ENCODE assay signal across 17 cellular contexts in genomic region chr6:31567531-31568370, GRCh38. TPM values are rescaled to one million over a fixed set of nuclear protein-coding genes. Genes with fewer than 3 reads are reported as not detected.
A peak's percentile ranks its signal among the peaks of the same experiment; 100 is the strongest.
DNase-seq lines count a peak whose midpoint lies in the region; ATAC-seq and TF ChIP-seq lines count a peak whose summit lies in the region.
"Had no signal": no experiment of that assay in that cellular context is flagged by ENCODE, and none has a peak within 500 bp of the region (broad histone marks: within the 10 kb centered on the region; RNA-seq: fewer than 3 reads in every experiment).

No MANE protein-coding gene starts in this region.

- DNase-seq in activated CD4-positive, alpha-beta T cell treated with anti-CD3 and anti-CD28 coated beads, Interleukin-2, amount 10 ng/mL, durations not matched to agents 7 days and 5 days: peak; percentile 27
- DNase-seq in activated CD4-positive, alpha-beta T cell treated with anti-CD3 and anti-CD28 coated beads, Interleukin-2, amount 50 U/mL, for 4 hours: no peak
- DNase-seq in RPMI8226: peak; percentile 10
- DNase-seq in chondrocyte (ENCODE audit: low spot score): peak; percentile 75
- DNase-seq in stimulated activated CD8-positive, alpha-beta memory T cell treated with anti-CD3 and anti-CD28 coated beads, Interleukin-4, amount 100 ng/mL, for 48 hours: peak; percentile 60
- DNase-seq in Right ventricle myocardium superior: no peak
- DNase-seq in endothelial cell (ENCODE audit: low spot score): no peak
- DNase-seq in effector CD4-positive, alpha-beta T cell: no peak
- DNase-seq: ACHN; activated CD4-positive, alpha-beta T cell treated with anti-CD3 and anti-CD28 coated beads, Interleukin-2, amount 50 U/mL, for 1 hour; heart right ventricle; NCI-H1417 treated with DMSO at 0.1 percent for 48 hours; tibial artery had no signal

- CTCF ChIA-PET in activated CD4-positive, alpha-beta T cell treated with anti-CD3 and anti-CD28 coated beads, Interleukin-2, amount 10 ng/mL, durations not matched to agents 7 days and 5 days (lab: Charles Lee): interaction anchor here (0.7 to 6.7 kb wide), 9 partner anchors 10 to 93 kb away, joined by 3 to 60 read pairs (median 9); partner anchors contain the start of genes C6orf47, LST1, LTB and NCR3

- H3K9me3 Mint-ChIP-seq in activated CD4-positive, alpha-beta T cell treated with anti-CD3 and anti-CD28 coated beads, Interleukin-2, amount 10 ng/mL, durations not matched to agents 7 days and 5 days: no peaks in the 10 kb centered on the region
- H3K9me3 Mint-ChIP-seq in chondrocyte (ENCODE audit: low read depth): no peaks in the 10 kb centered on the region
- no peaks in the 10 kb centered on the region for H3K9me3 Mint-ChIP-seq in endothelial cell (ENCODE audit: unreplicated experiment)

- POLR2A ChIA-PET in activated CD4-positive, alpha-beta T cell treated with anti-CD3 and anti-CD28 coated beads, Interleukin-2, amount 10 ng/mL, durations not matched to agents 7 days and 5 days (lab: Charles Lee): interaction anchor here (0.5 to 1.9 kb wide), 4 partner anchors 8 to 370 kb away, joined by 3 to 4 read pairs (median 4); partner anchors contain the start of gene LTB

- H3K27me3 Mint-ChIP-seq in activated CD4-positive, alpha-beta T cell treated with anti-CD3 and anti-CD28 coated beads, Interleukin-2, amount 10 ng/mL, durations not matched to agents 7 days and 5 days: peaks cover 27% of the 10 kb centered on the region
- peaks cover 2% of the 10 kb centered on the region for H3K27me3 Mint-ChIP-seq in chondrocyte (ENCODE audit: low read depth)
- H3K27me3 Mint-ChIP-seq in endothelial cell (ENCODE audit: unreplicated experiment): peaks cover 11% of the 10 kb centered on the region

- ATAC-seq in Right ventricle myocardium superior (ENCODE audit: poor library complexity): no peak

- no peak for TF ChIP-seq CTCF in chondrocyte (IDR thresholded peaks at IDR 0.05)
- TF ChIP-seq CTCF in endothelial cell (IDR thresholded peaks at IDR 0.05; ENCODE audit: unreplicated experiment): no peak

- peaks cover 25% of the 10 kb centered on the region for H3K36me3 Mint-ChIP-seq in activated CD4-positive, alpha-beta T cell treated with anti-CD3 and anti-CD28 coated beads, Interleukin-2, amount 10 ng/mL, durations not matched to agents 7 days and 5 days (ENCODE audit: low read depth)
- H3K36me3 Mint-ChIP-seq in chondrocyte (ENCODE audit: low read depth) (no peaks in the 10 kb centered on the region), endothelial cell (ENCODE audit: low read depth, unreplicated experiment) (no peaks in the 10 kb centered on the region)

- peak overlapping the region; percentile 75 for H3K27ac Mint-ChIP-seq in activated CD4-positive, alpha-beta T cell treated with anti-CD3 and anti-CD28 coated beads, Interleukin-2, amount 10 ng/mL, durations not matched to agents 7 days and 5 days
- H3K27ac Mint-ChIP-seq in chondrocyte (ENCODE audit: unreplicated experiment) (no peak overlapping the region), endothelial cell (ENCODE audit: unreplicated experiment) (no peak overlapping the region)

- intact Hi-C loops in Right ventricle myocardium superior (cut with DNase I): no loop called here

- H3K4me3 Mint-ChIP-seq in activated CD4-positive, alpha-beta T cell treated with anti-CD3 and anti-CD28 coated beads, Interleukin-2, amount 10 ng/mL, durations not matched to agents 7 days and 5 days: peak overlapping the region; percentile 3
- H3K4me3 Mint-ChIP-seq in chondrocyte (ENCODE audit: unreplicated experiment): no peak overlapping the region
- H3K4me3 Mint-ChIP-seq in endothelial cell (ENCODE audit: unreplicated experiment): no peak overlapping the region

- H3K4me1 Mint-ChIP-seq in activated CD4-positive, alpha-beta T cell treated with anti-CD3 and anti-CD28 coated beads, Interleukin-2, amount 10 ng/mL, durations not matched to agents 7 days and 5 days: peaks cover 71% of the 10 kb centered on the region
- H3K4me1 Mint-ChIP-seq in chondrocyte (ENCODE audit: low read depth): peaks cover 5% of the 10 kb centered on the region
- H3K4me1 Mint-ChIP-seq in endothelial cell (ENCODE audit: unreplicated experiment): peaks cover 3% of the 10 kb centered on the region

RNA-seq across cellular contexts. Expression of gene LTA, which starts 4.3 kb away (rescaled TPM):
- 10 to 100 TPM; 20.9 to 27.0 TPM for total RNA-seq in activated CD4-positive, alpha-beta T cell treated with anti-CD3 and anti-CD28 coated beads, Interleukin-2, amount 10 ng/mL, durations not matched to agents 7 days and 5 days
- total RNA-seq in chondrocyte (not detected in 3 replicates), Right ventricle myocardium superior (not detected), endothelial cell (ENCODE audit: unreplicated experiment) (not detected)
- total RNA-seq: astrocyte, mesenteric fat pad, SK-MEL-5 had no signal

RNA-seq across cellular contexts. Expression of gene TNF, which starts 7.6 kb away (rescaled TPM):
- 10 to 100 TPM; 46.5 to 47.1 TPM for total RNA-seq in activated CD4-positive, alpha-beta T cell treated with anti-CD3 and anti-CD28 coated beads, Interleukin-2, amount 10 ng/mL, durations not matched to agents 7 days and 5 days
- total RNA-seq in chondrocyte (not detected in 3 replicates), Right ventricle myocardium superior (0.59 TPM), endothelial cell (ENCODE audit: unreplicated experiment) (not detected)
- total RNA-seq: endothelial cell of umbilical vein, SK-MEL-5 had no signal

RNA-seq across cellular contexts. Expression of gene LTB, which starts 14.5 kb away (rescaled TPM):
- total RNA-seq in activated CD4-positive, alpha-beta T cell treated with anti-CD3 and anti-CD28 coated beads, Interleukin-2, amount 10 ng/mL, durations not matched to agents 7 days and 5 days: 100 to 1,000 TPM; 585 to 747 TPM
- total RNA-seq in chondrocyte: not detected in 3 replicates
- total RNA-seq in Right ventricle myocardium superior: not detected
- not detected for total RNA-seq in endothelial cell (ENCODE audit: unreplicated experiment)
- total RNA-seq: SK-MEL-5 had no signal

RNA-seq across cellular contexts. Expression of gene LST1, which starts 18.3 kb away (rescaled TPM):
- 10 to 100 TPM; 33.3 to 36.8 TPM for total RNA-seq in activated CD4-positive, alpha-beta T cell treated with anti-CD3 and anti-CD28 coated beads, Interleukin-2, amount 10 ng/mL, durations not matched to agents 7 days and 5 days
- total RNA-seq in chondrocyte (not detected in 3 replicates), Right ventricle myocardium superior (5.5 TPM), endothelial cell (ENCODE audit: unreplicated experiment) (1.7 TPM)
- total RNA-seq: astrocyte, SK-MEL-5 had no signal

RNA-seq across cellular contexts. Expression of gene NFKBIL1, which starts 20.3 kb away (rescaled TPM):
- 10 to 100 TPM; 15.8 to 16.0 TPM for total RNA-seq in activated CD4-positive, alpha-beta T cell treated with anti-CD3 and anti-CD28 coated beads, Interleukin-2, amount 10 ng/mL, durations not matched to agents 7 days and 5 days
- total RNA-seq in chondrocyte: 21.2 to 30.1 TPM (median 29.6 TPM) in 3 replicates
- total RNA-seq in Right ventricle myocardium superior: 9.2 TPM
- total RNA-seq in endothelial cell (ENCODE audit: unreplicated experiment): 13.4 TPM

Comparison
In these comparisons a context has a peak if more than half of its experiments do, and no peak if none do; other contexts are left out.
1. DNase-seq: peak in activated CD4-positive, alpha-beta T cell treated with anti-CD3 and anti-CD28 coated beads, Interleukin-2, amount 10 ng/mL, durations not matched to agents 7 days and 5 days (single experiment), RPMI8226 (single experiment), chondrocyte (single experiment) and stimulated activated CD8-positive, alpha-beta memory T cell treated with anti-CD3 and anti-CD28 coated beads, Interleukin-4, amount 100 ng/mL, for 48 hours (single experiment); none in activated CD4-positive, alpha-beta T cell treated with anti-CD3 and anti-CD28 coated beads, Interleukin-2, amount 50 U/mL, for 4 hours (0 of 2), Right ventricle myocardium superior (single experiment), endothelial cell (single experiment) and effector CD4-positive, alpha-beta T cell (single experiment).
2. RNA of gene LTA, which starts 4.3 kb away (total RNA-seq): 20.9 to 27.0 TPM in activated CD4-positive, alpha-beta T cell treated with anti-CD3 and anti-CD28 coated beads, Interleukin-2, amount 10 ng/mL, durations not matched to agents 7 days and 5 days; not detected in endothelial cell (single experiment), not detected in chondrocyte and not detected in Right ventricle myocardium superior (single experiment); every median in the first group is over 10 times any median in the second.
3. RNA of gene TNF, which starts 7.6 kb away (total RNA-seq): 46.5 to 47.1 TPM in activated CD4-positive, alpha-beta T cell treated with anti-CD3 and anti-CD28 coated beads, Interleukin-2, amount 10 ng/mL, durations not matched to agents 7 days and 5 days; 0.59 TPM in Right ventricle myocardium superior (single experiment), not detected in endothelial cell (single experiment) and not detected in chondrocyte; every median in the first group is over 10 times any median in the second.
4. RNA of gene LTB, which starts 14.5 kb away (total RNA-seq): 585 to 747 TPM in activated CD4-positive, alpha-beta T cell treated with anti-CD3 and anti-CD28 coated beads, Interleukin-2, amount 10 ng/mL, durations not matched to agents 7 days and 5 days; not detected in endothelial cell (single experiment), not detected in Right ventricle myocardium superior (single experiment) and not detected in chondrocyte; every median in the first group is over 100 times any median in the second.